ENCODE assay signal across 14 cellular contexts in genomic region chr5:36790847-36791246, GRCh38.
"Had no signal": no experiment of that assay in that cellular context is flagged by ENCODE, and none has a peak within 500 bp of the region (broad histone marks: within the 10 kb centered on the region; RNA-seq: fewer than 3 reads in every experiment).

No MANE protein-coding gene starts in this region.

- H3K4me3 Mint-ChIP-seq: activated naive CD4-positive, alpha-beta T cell treated with anti-CD3 and anti-CD28 coated beads, Interleukin-2, amount 10 ng/mL, durations not matched to agents 7 days and 5 days; brain; nephron progenitor cell; stimulated activated naive CD8-positive, alpha-beta T cell treated with anti-CD3 and anti-CD28 coated beads, Interleukin-15, Interleukin-2, amounts not matched to agents 100 ng/mL and 50 ng/mL, for 24 hours; T-helper 17 cell had no signal

- H3K4me1 ChIP-seq: adrenal gland, heart right ventricle, left ventricle myocardium inferior, sigmoid colon had no signal

- DNase-seq: activated naive CD4-positive, alpha-beta T cell treated with anti-CD3 and anti-CD28 coated beads, Interleukin-2, amount 10 ng/mL, durations not matched to agents 7 days and 5 days; adrenal gland; effector memory CD4-positive, alpha-beta T cell; heart right ventricle; islet precursor cell; left ventricle myocardium inferior; mesendoderm; nephron progenitor cell; sigmoid colon; stimulated activated CD4-positive, alpha-beta T cell treated with anti-CD3 and anti-CD28 coated beads, Interleukin-4, amount 100 ng/mL, for 1 hour; T-helper 17 cell had no signal

- H3K27me3 ChIP-seq: adrenal gland, heart right ventricle, sigmoid colon had no signal

- H3K4me3 ChIP-seq: adrenal gland, heart right ventricle, left ventricle myocardium inferior, sigmoid colon had no signal

- H3K36me3 Mint-ChIP-seq: activated naive CD4-positive, alpha-beta T cell treated with anti-CD3 and anti-CD28 coated beads, Interleukin-2, amount 10 ng/mL, durations not matched to agents 7 days and 5 days; brain had no signal

- H3K9me3 Mint-ChIP-seq: activated naive CD4-positive, alpha-beta T cell treated with anti-CD3 and anti-CD28 coated beads, Interleukin-2, amount 10 ng/mL, durations not matched to agents 7 days and 5 days; activated T-helper 2 cell treated with anti-CD3 and anti-CD28 coated beads, Interferon-gamma antibody, Interleukin-2, Interleukin-4, amounts not matched to agents 10 μg/mL and 5 μg/mL and 100 μg/mL, durations not matched to agents 14 hours and 24 hours and 36 hours; brain; nephron progenitor cell; stimulated activated naive CD8-positive, alpha-beta T cell treated with anti-CD3 and anti-CD28 coated beads, Interleukin-15, Interleukin-2, amounts not matched to agents 100 ng/mL and 50 ng/mL, for 24 hours had no signal

- H3K9me3 ChIP-seq: adrenal gland, heart right ventricle, left ventricle myocardium inferior, sigmoid colon had no signal

- H3K27ac ChIP-seq: adrenal gland, heart right ventricle, left ventricle myocardium inferior, sigmoid colon had no signal

- H3K27ac Mint-ChIP-seq: activated naive CD4-positive, alpha-beta T cell treated with anti-CD3 and anti-CD28 coated beads, Interleukin-2, amount 10 ng/mL, durations not matched to agents 7 days and 5 days; activated T-helper 2 cell treated with anti-CD3 and anti-CD28 coated beads, Interferon-gamma antibody, Interleukin-2, Interleukin-4, amounts not matched to agents 10 μg/mL and 5 μg/mL and 100 μg/mL, durations not matched to agents 14 hours and 24 hours and 36 hours; brain; nephron progenitor cell; stimulated activated naive CD8-positive, alpha-beta T cell treated with anti-CD3 and anti-CD28 coated beads, Interleukin-15, Interleukin-2, amounts not matched to agents 100 ng/mL and 50 ng/mL, for 24 hours; T-helper 17 cell had no signal

- H3K27me3 Mint-ChIP-seq: activated naive CD4-positive, alpha-beta T cell treated with anti-CD3 and anti-CD28 coated beads, Interleukin-2, amount 10 ng/mL, durations not matched to agents 7 days and 5 days had no signal

- H3K4me1 Mint-ChIP-seq: activated naive CD4-positive, alpha-beta T cell treated with anti-CD3 and anti-CD28 coated beads, Interleukin-2, amount 10 ng/mL, durations not matched to agents 7 days and 5 days; brain; T-helper 17 cell had no signal

- H3K36me3 ChIP-seq: adrenal gland, heart right ventricle, left ventricle myocardium inferior, sigmoid colon had no signal
